Comparison of ENCODE assay signal across 21 cellular contexts in genomic region chr6:7786206-7786605, GRCh38.
DNase-seq lines count a peak whose midpoint lies in the region; ATAC-seq and TF ChIP-seq lines count a peak whose summit lies in the region.
"Had no signal": no experiment of that assay in that cellular context is flagged by ENCODE, and none has a peak within 500 bp of the region (broad histone marks: within the 10 kb centered on the region; RNA-seq: fewer than 3 reads in every experiment).

No MANE protein-coding gene starts in this region.

- no peak for TF ChIP-seq CTCF in heart right ventricle (IDR thresholded peaks at IDR 0.05)
- TF ChIP-seq CTCF in GM10248 (IDR thresholded peaks at IDR 0.05; ENCODE audit: control extremely low read depth, extremely low read depth, low read depth, missing control alignments): no peak

- no peaks in the 10 kb centered on the region for H3K9me3 ChIP-seq in heart right ventricle

- POLR2A ChIA-PET in GM10248 (lab: Yijun Ruan, JAX): no interaction called here

- DNase-seq in Right ventricle myocardium inferior (ENCODE audit: missing footprints): no peak
- DNase-seq in cardiac septum (ENCODE audit: low spot score): no peak
- DNase-seq in heart right ventricle: no peak
- no peak for DNase-seq in sciatic nerve (ENCODE audit: low spot score)
- DNase-seq in GM10248 (ENCODE audit: extremely low spot score): no peak
- DNase-seq: COR-L47, DMS153, EL, NCI-H1092 treated with DMSO at 0.1 percent for 48 hours, NCI-H1694, NCI-H345, NCI-H526 treated with DMSO at 0.1 percent for 48 hours, OCI-M1, RPMI8226 had no signal

- H3K27ac ChIP-seq in heart right ventricle: peak overlapping the region in 6 of 10 donors; percentile 7 to 42 (median 24)
- H3K27ac ChIP-seq: C4-2B, HL-60 had no signal

- intact Hi-C loops in Right ventricle myocardium inferior (cut with DNase I) (no loop called here), cardiac septum (cut with DNase I) (no loop called here), heart right ventricle (cut with DNase I) (no loop called here), sciatic nerve (cut with DNase I) (no loop called here)

- peaks cover 0 to 1% (median 0%) of the 10 kb centered on the region in 7 donors for H3K27me3 ChIP-seq in heart right ventricle

- ATAC-seq in Right ventricle myocardium inferior (peak; percentile 47), heart right ventricle (peak in 7 of 8 donors; percentile 20 to 75 (median 52)), sciatic nerve (peak; percentile 69), HG02840 (IDR thresholded peaks at IDR 0.05; ENCODE audit: low FRiP score, unreplicated experiment) (no peak), GM18502 (IDR thresholded peaks at IDR 0.05; ENCODE audit: poor library complexity, unreplicated experiment) (no peak), GM18909 (IDR thresholded peaks at IDR 0.05; ENCODE audit: poor library complexity, unreplicated experiment) (no peak)
- ATAC-seq: HCT116, K562 had no signal

- peaks cover 0 to 36% (median 8%) of the 10 kb centered on the region in 9 donors for H3K4me1 ChIP-seq in heart right ventricle

- CTCF ChIA-PET in GM10248 (lab: Yijun Ruan, JAX): interaction anchor here (1.1 kb wide), 1 partner anchor 64 kb away, joined by 3 read pairs; no protein-coding TSS in a partner anchor

- no peak overlapping the region for H3K4me3 ChIP-seq in heart right ventricle
- H3K4me3 ChIP-seq: K562 had no signal

- 47 to 63% methylated on average over 3 of the region's 3 CpGs for WGBS in heart right ventricle, 2 donors

- H3K36me3 ChIP-seq in heart right ventricle: no peaks in the 10 kb centered on the region

Comparison
In these comparisons a context has a peak if more than half of its experiments do, and no peak if none do; other contexts are left out.
1. ATAC-seq: peak in Right ventricle myocardium inferior (single experiment), heart right ventricle (7 of 8) and sciatic nerve (single experiment); none in HG02840 (single experiment), GM18502 (single experiment) and GM18909 (single experiment).